ENCODE assay signal across 9 cellular contexts in the genomic region with DNA sequence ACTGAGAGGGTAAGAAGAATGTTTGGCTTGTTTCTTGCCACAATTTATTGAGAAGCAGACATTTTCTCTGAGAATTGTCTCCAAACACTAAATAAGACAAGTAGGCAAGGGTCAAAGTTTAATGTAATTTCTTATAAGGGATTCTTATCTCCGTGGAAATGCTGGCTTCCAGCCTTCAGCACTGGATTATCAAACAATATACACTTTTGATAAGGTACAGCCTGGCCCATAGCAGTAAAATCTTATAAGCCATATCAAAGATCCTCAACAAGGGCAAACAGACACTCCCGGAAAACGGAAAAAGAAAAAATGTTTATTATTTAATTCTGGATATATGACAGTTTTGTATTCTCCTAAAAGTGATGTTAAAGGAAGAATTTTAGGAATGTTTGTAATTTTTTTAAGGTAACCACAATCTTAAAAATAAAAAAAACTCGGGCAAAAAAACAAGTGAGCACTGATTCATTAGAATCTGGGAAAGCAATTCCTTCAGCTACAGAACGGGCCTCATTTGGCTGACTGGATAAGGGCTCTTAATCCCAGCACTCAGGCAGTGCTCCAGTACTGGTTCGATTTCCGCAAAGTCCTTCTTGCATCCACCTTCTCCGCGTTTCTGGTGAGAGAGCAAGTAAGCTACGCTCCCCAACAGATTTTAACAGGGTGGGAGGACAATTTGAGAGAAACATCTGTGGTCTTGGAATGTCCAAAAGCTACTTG. TPM values are rescaled to one million over a fixed set of nuclear protein-coding genes. Genes with fewer than 3 reads are reported as not detected.
DNase-seq lines count a peak whose midpoint lies in the region; ATAC-seq and TF ChIP-seq lines count a peak whose summit lies in the region.
"Had no signal": no experiment of that assay in that cellular context is flagged by ENCODE, and none has a peak within 500 bp of the region (broad histone marks: within the 10 kb centered on the region; RNA-seq: fewer than 3 reads in every experiment).

No MANE protein-coding gene starts in this region.

- H3K27ac ChIP-seq in HUES48 (ENCODE audit: low read depth, low read length) (no peak overlapping the region), colonic mucosa (peak overlapping the region; percentile 25), muscle layer of duodenum (ENCODE audit: low read length) (no peak overlapping the region)

- H3K4me3 ChIP-seq in HUES48 (ENCODE audit: low read depth, low read length) (peak overlapping the region; percentile 67), colonic mucosa (peak overlapping the region; percentile 24), muscle layer of duodenum (ENCODE audit: low read depth in 1 of 2, low read length in 2 of 2) (peak overlapping the region; percentile 49 to 59)

- ATAC-seq in GM18909 (IDR thresholded peaks at IDR 0.05; ENCODE audit: poor library complexity, unreplicated experiment) (no peak), GM21717 (IDR thresholded peaks at IDR 0.05; ENCODE audit: unreplicated experiment) (no peak)

- DNase-seq in AG20443 (ENCODE audit: low spot score) (peak; percentile 18), colonic mucosa (no peak), NCI-H2107 treated with DMSO at 0.1 percent for 48 hours (lab: John Stamatoyannopoulos, UW; ENCODE audit: unreplicated experiment) (no peak), CD1c-positive myeloid dendritic cell (ENCODE audit: extremely low spot score) (no peak)
- DNase-seq: NCI-H446 had no signal

- H3K36me3 ChIP-seq in HUES48 (ENCODE audit: control insufficient read depth, insufficient read depth, low read length) (no peaks in the 10 kb centered on the region), colonic mucosa (no peaks in the 10 kb centered on the region), muscle layer of duodenum (ENCODE audit: control insufficient read depth in 1 of 2, insufficient read depth in 2 of 2, low read length in 2 of 2) (no peaks in the 10 kb centered on the region)

- H3K4me1 ChIP-seq in HUES48 (ENCODE audit: control insufficient read depth, insufficient read depth, low read length) (peaks cover 2% of the 10 kb centered on the region; the same call in 1 of the 2 replicates), colonic mucosa (no peaks in the 10 kb centered on the region), muscle layer of duodenum (ENCODE audit: control insufficient read depth in 1 of 2, insufficient read depth in 2 of 2, low read length in 2 of 2) (peaks cover 0 to 5% of the 10 kb centered on the region in 2 donors)

- no peak overlapping the region for H3K9ac ChIP-seq in HUES48 (ENCODE audit: low read depth, low read length)
- peak overlapping the region in 1 of 2 donors; percentile 78 for H3K9ac ChIP-seq in colonic mucosa (ENCODE audit: low read depth in 2 of 2, low read length in 2 of 2)

- H3K9me3 ChIP-seq in HUES48 (ENCODE audit: control insufficient read depth, insufficient read depth, low read length) (no peaks in the 10 kb centered on the region), colonic mucosa (no peaks in the 10 kb centered on the region), muscle layer of duodenum (ENCODE audit: control insufficient read depth in 1 of 2, low read length in 2 of 2) (peaks cover 10 to 14% of the 10 kb centered on the region in 2 donors)

- H3K27me3 ChIP-seq in HUES48 (ENCODE audit: control insufficient read depth, insufficient read depth, low read length) (peaks cover 87% of the 10 kb centered on the region), colonic mucosa (peaks cover 31% of the 10 kb centered on the region), muscle layer of duodenum (ENCODE audit: low read depth, low read length) (peaks cover 38% of the 10 kb centered on the region)

- intact Hi-C loops in colonic mucosa (cut with DNase I), result no loop called here

- no peak for TF ChIP-seq CTCF in colonic mucosa (IDR thresholded peaks at IDR 0.05)

RNA-seq across cellular contexts. Expression of gene ZSCAN9, which starts 18.4 kb away (rescaled TPM):
- total RNA-seq in colonic mucosa, result 1 to 10 TPM; 8.9 to 9.8 TPM

RNA-seq across cellular contexts. Expression of gene ZKSCAN4, which starts 45.4 kb away (rescaled TPM):
- 1 to 10 TPM; 4.9 to 5.2 TPM for total RNA-seq in colonic mucosa

RNA-seq across cellular contexts. Expression of gene NKAPL, which starts 52.4 kb away (rescaled TPM):
- under 1 TPM; 0.25 to 0.29 TPM for total RNA-seq in colonic mucosa
